Comparison of ENCODE assay signal across 23 cellular contexts in genomic region chr16:3965306-3965705, GRCh38.
"Had no signal": no experiment of that assay in that cellular context is flagged by ENCODE, and none has a peak within 500 bp of the region (broad histone marks: within the 10 kb centered on the region; RNA-seq: fewer than 3 reads in every experiment).

No MANE protein-coding gene starts in this region.

- H3K4me1 ChIP-seq: prostate gland, testis, uterus had no signal

- H3K27me3 ChIP-seq: hepatocyte, ovary, right atrium auricular region, testis, uterus had no signal

- H3K27ac ChIP-seq: hepatocyte, neutrophil, ovary, prostate gland, spleen, testis had no signal

- H3K9me3 Mint-ChIP-seq: activated T-helper 1 cell treated with anti-CD3 and anti-CD28 coated beads, Interleukin-12 subunit alpha, Interleukin-12 subunit beta, Interleukin-2, Interleukin-4 antibody, amounts not matched to agents 30 ng/mL and 10 ng/mL and 1 ng/mL, durations not matched to agents 14 hours and 24 hours and 36 hours had no signal

- FAIRE-seq: frontal cortex had no signal

- H3K27me3 Mint-ChIP-seq: activated naive CD8-positive, alpha-beta T cell treated with anti-CD3 and anti-CD28 coated beads, Interleukin-2, amount 50 U/mL, for 24 hours had no signal

- ATAC-seq: activated CD8-positive, alpha-beta T cell treated with anti-CD3 and anti-CD28 coated beads for 36 hours; activated naive CD8-positive, alpha-beta T cell treated with anti-CD3 and anti-CD28 coated beads, Interleukin-2, amount 50 U/mL, for 24 hours; left cardiac atrium had no signal

- H3K79me2 ChIP-seq: hepatocyte had no signal

- H3K9me3 ChIP-seq: neutrophil, ovary, prostate gland, right atrium auricular region, testis, uterus had no signal

- H3K27ac Mint-ChIP-seq: activated CD4-positive, alpha-beta T cell treated with anti-CD3 and anti-CD28 coated beads, Interleukin-2, amount 10 ng/mL, durations not matched to agents 24 days and 14 days; activated CD8-positive, alpha-beta T cell treated with anti-CD3 and anti-CD28 coated beads for 36 hours; activated naive CD8-positive, alpha-beta T cell treated with anti-CD3 and anti-CD28 coated beads, Interleukin-2, amount 50 U/mL, for 24 hours; activated T-helper 1 cell treated with anti-CD3 and anti-CD28 coated beads, Interleukin-12 subunit alpha, Interleukin-12 subunit beta, Interleukin-2, Interleukin-4 antibody, amounts not matched to agents 30 ng/mL and 10 ng/mL and 1 ng/mL, durations not matched to agents 14 hours and 24 hours and 36 hours had no signal

- H3K4me2 ChIP-seq: hepatocyte had no signal

- H2AFZ ChIP-seq: hepatocyte had no signal

- H3K36me3 ChIP-seq: neutrophil, ovary, prostate gland, uterus had no signal

- H3K4me3 Mint-ChIP-seq: activated CD4-positive, alpha-beta T cell treated with anti-CD3 and anti-CD28 coated beads, Interleukin-2, amount 10 ng/mL, durations not matched to agents 24 days and 14 days; activated CD8-positive, alpha-beta T cell treated with anti-CD3 and anti-CD28 coated beads for 36 hours; activated naive CD8-positive, alpha-beta T cell treated with anti-CD3 and anti-CD28 coated beads, Interleukin-2, amount 50 U/mL, for 24 hours; activated T-helper 1 cell treated with anti-CD3 and anti-CD28 coated beads, Interleukin-12 subunit alpha, Interleukin-12 subunit beta, Interleukin-2, Interleukin-4 antibody, amounts not matched to agents 30 ng/mL and 10 ng/mL and 1 ng/mL, durations not matched to agents 14 hours and 24 hours and 36 hours had no signal

- DNase-seq: activated CD4-positive, alpha-beta T cell treated with anti-CD3 and anti-CD28 coated beads, Interleukin-2, amount 10 ng/mL, durations not matched to agents 24 days and 14 days; activated CD8-positive, alpha-beta T cell treated with anti-CD3 and anti-CD28 coated beads for 36 hours; activated gamma-delta T cell; activated naive CD4-positive, alpha-beta T cell treated with anti-CD3 and anti-CD28 coated beads, Interleukin-2, amount 50 U/mL, for 16 hours; activated naive CD8-positive, alpha-beta T cell treated with anti-CD3 and anti-CD28 coated beads, Interleukin-2, amount 50 U/mL, for 24 hours; cerebellar nuclear complex; effector CD4-positive, alpha-beta T cell; glutamatergic neuron; left cardiac atrium; midbrain; spleen; stimulated activated CD4-positive, alpha-beta T cell treated with anti-CD3 and anti-CD28 coated beads, Interleukin-4, amount 100 ng/mL, for 1 hour; stimulated activated naive CD4-positive, alpha-beta T cell; testis; trophoblast cell; uterus had no signal

- H3K4me3 ChIP-seq: hepatocyte, ovary, prostate gland, right atrium auricular region, spleen, testis, uterus had no signal
